Comparison of ENCODE assay signal across 15 cellular contexts in genomic region chr6:75492769-75493168, GRCh38. TPM values are rescaled to one million over a fixed set of nuclear protein-coding genes. Genes with fewer than 3 reads are reported as not detected.
DNase-seq lines count a peak whose midpoint lies in the region; ATAC-seq and TF ChIP-seq lines count a peak whose summit lies in the region.
"Had no signal": no experiment of that assay in that cellular context is flagged by ENCODE, and none has a peak within 500 bp of the region (broad histone marks: within the 10 kb centered on the region; RNA-seq: fewer than 3 reads in every experiment).

No MANE protein-coding gene starts in this region.

- peaks cover 35% of the 10 kb centered on the region for H3K4me1 Mint-ChIP-seq in HFFc6 (ENCODE audit: low read depth)

- no peaks in the 10 kb centered on the region for H3K36me3 Mint-ChIP-seq in HFFc6 (ENCODE audit: low read depth)

- peak overlapping the region; percentile 22 for H2AFZ ChIP-seq in fibroblast of lung (ENCODE audit: low read length)

- H3K27me3 ChIP-seq in fibroblast of lung (ENCODE audit: control insufficient read depth, insufficient read depth, low read length): no peaks in the 10 kb centered on the region
- no peaks in the 10 kb centered on the region for H3K27me3 ChIP-seq in rectal smooth muscle tissue (ENCODE audit: control insufficient read depth, insufficient read depth, low read length)
- H3K27me3 ChIP-seq in BE2C: peaks cover 24% of the 10 kb centered on the region

- H3K79me2 ChIP-seq in fibroblast of lung (ENCODE audit: control insufficient read depth, insufficient read depth, low read length): no peaks in the 10 kb centered on the region

- H3K9me3 ChIP-seq in fibroblast of lung (ENCODE audit: control insufficient read depth, insufficient read depth, low read depth, low read length) (no peaks in the 10 kb centered on the region), BE2C (no peaks in the 10 kb centered on the region; the same call in 1 of the 2 replicates)

- peak overlapping the region in 2 of 4 experiments; percentile 18 to 48 for H3K4me3 ChIP-seq in fibroblast of lung (replicated peaks in 1 of 4; ENCODE audit: control extremely low read depth in 1 of 4, insufficient read depth in 1 of 4, low read depth in 3 of 4, low read length in 4 of 4)
- peak overlapping the region; percentile 41 for H3K4me3 ChIP-seq in rectal smooth muscle tissue (ENCODE audit: low read length)
- H3K4me3 ChIP-seq in BE2C (ENCODE audit: low read depth, low read length): no peak overlapping the region

- no peak overlapping the region for H3K27ac Mint-ChIP-seq in HFFc6
- H3K27ac Mint-ChIP-seq: activated CD8-positive, alpha-beta T cell treated with anti-CD3 and anti-CD28 coated beads for 36 hours had no signal

- H3K9me3 Mint-ChIP-seq in HFFc6: no peaks in the 10 kb centered on the region
- H3K9me3 Mint-ChIP-seq: activated CD8-positive, alpha-beta T cell treated with anti-CD3 and anti-CD28 coated beads for 36 hours had no signal

- H3K36me3 ChIP-seq in fibroblast of lung (ENCODE audit: control insufficient read depth, insufficient read depth, low read length): no peaks in the 10 kb centered on the region
- H3K36me3 ChIP-seq in rectal smooth muscle tissue (ENCODE audit: control insufficient read depth, insufficient read depth, low read length): no peaks in the 10 kb centered on the region
- no peaks in the 10 kb centered on the region for H3K36me3 ChIP-seq in BE2C

- peaks cover 5% of the 10 kb centered on the region for H3K27me3 Mint-ChIP-seq in HFFc6 (ENCODE audit: insufficient read depth)

- intact Hi-C loops in sciatic nerve (cut with DNase I): no loop called here

- no peak overlapping the region for H3K27ac ChIP-seq in fibroblast of lung (ENCODE audit: insufficient read depth, low read length)
- peak overlapping the region; percentile 94 for H3K27ac ChIP-seq in rectal smooth muscle tissue (ENCODE audit: low read depth, low read length)

- H3K9ac ChIP-seq in fibroblast of lung (ENCODE audit: insufficient read depth, low read length) (no peak overlapping the region), rectal smooth muscle tissue (ENCODE audit: low read length) (no peak overlapping the region)

- TF ChIP-seq CTCF in fibroblast of lung (conservative IDR thresholded peaks at IDR 0.05 in 1 of 2, IDR thresholded peaks at IDR 0.05 in 1 of 2; ENCODE audit: low read depth in 1 of 2, low read length in 2 of 2): no peak
- no peak for TF ChIP-seq CTCF in HFFc6 (IDR thresholded peaks at IDR 0.05)
- no peak for TF ChIP-seq CTCF in BE2C (IDR thresholded peaks at IDR 0.05; ENCODE audit: low read depth, low read length)

- H3K4me2 ChIP-seq in fibroblast of lung (ENCODE audit: extremely low read depth, insufficient read depth, low read length): peak overlapping the region; percentile 88

- no peaks in the 10 kb centered on the region for H4K20me1 ChIP-seq in fibroblast of lung (ENCODE audit: control insufficient read depth, extremely low read depth, insufficient read depth, low read length)

- peak; percentile 50 for ATAC-seq in GM18502 (IDR thresholded peaks at IDR 0.05; ENCODE audit: poor library complexity, unreplicated experiment)
- ATAC-seq in HG02678 (IDR thresholded peaks at IDR 0.05; ENCODE audit: unreplicated experiment): peak; percentile 35
- ATAC-seq in HG03196 (IDR thresholded peaks at IDR 0.05; ENCODE audit: unreplicated experiment): no peak
- ATAC-seq in sciatic nerve: no peak
- ATAC-seq: activated CD8-positive, alpha-beta T cell treated with anti-CD3 and anti-CD28 coated beads for 36 hours had no signal

- H3K4me3 Mint-ChIP-seq in HFFc6: no peak overlapping the region
- H3K4me3 Mint-ChIP-seq: activated CD8-positive, alpha-beta T cell treated with anti-CD3 and anti-CD28 coated beads for 36 hours had no signal

- DNase-seq in fibroblast of lung (ENCODE audit: low read depth in 2 of 2): no peak
- DNase-seq in HFFc6: no peak
- DNase-seq in sciatic nerve (ENCODE audit: low spot score): no peak
- DNase-seq in BE2C: no peak
- DNase-seq: activated CD8-positive, alpha-beta T cell treated with anti-CD3 and anti-CD28 coated beads for 36 hours; activated naive CD4-positive, alpha-beta T cell treated with anti-CD3 and anti-CD28 coated beads, Interleukin-2, amount 50 U/mL, for 16 hours; IMR-90; NCI-H2029; OCI-M1; stimulated activated CD8-positive, alpha-beta memory T cell treated with anti-CD3 and anti-CD28 coated beads, Interleukin-4, amount 100 ng/mL, for 48 hours; T-helper 2 cell had no signal

- H3K4me1 ChIP-seq in fibroblast of lung (ENCODE audit: control insufficient read depth, extremely low read depth, insufficient read depth, low read length): peaks cover 2% of the 10 kb centered on the region
- peaks cover 4% of the 10 kb centered on the region for H3K4me1 ChIP-seq in rectal smooth muscle tissue (ENCODE audit: control insufficient read depth, insufficient read depth, low read length)
- H3K4me1 ChIP-seq in BE2C: no peaks in the 10 kb centered on the region

RNA-seq across cellular contexts. Expression of gene FILIP1, which starts 0.8 kb away (rescaled TPM):
- total RNA-seq in fibroblast of lung (0.33 and 0.77 TPM in 2 replicates), sciatic nerve (40.2 TPM)
- 0.76 and 2.3 TPM in 2 replicates for polyA plus RNA-seq in fibroblast of lung
- 0.62 and 2.3 TPM in 2 replicates for polyA plus RNA-seq in fibroblast of lung (2012)
- polyA minus RNA-seq in fibroblast of lung (ENCODE audit: low replicate concordance): 0.33 and 1.0 TPM in 2 replicates
- total RNA-seq in HFFc6 (2021; fragmentation: NEBNext Ultra II Directional; extraction: Animal tissue kit (Norgen Biotek cat#: 25700)): under 1 TPM; 0.09 to 0.24 (median 0.12) TPM
- 1.1 TPM for polyA plus RNA-seq in BE2C (2012; ENCODE audit: insufficient read depth, insufficient read length, low read depth)

Comparison
In these comparisons a context has a peak if more than half of its experiments do, and no peak if none do; other contexts are left out.
1. ATAC-seq: peak in GM18502 (single experiment) and HG02678 (single experiment); none in HG03196 (single experiment) and sciatic nerve (single experiment).
2. RNA of gene FILIP1, which starts 0.8 kb away (total RNA-seq): 40.2 TPM in sciatic nerve (single experiment); 0.33 to 0.77 TPM in fibroblast of lung and 0.09 to 0.24 TPM in HFFc6; every median in the first group is over 10 times any median in the second.